In genomic region chr12:117227000-117227653, GRCh38 we compare ENCODE assay signal across 20 cellular contexts.
"Had no signal": no experiment of that assay in that cellular context is flagged by ENCODE, and none has a peak within 500 bp of the region (broad histone marks: within the 10 kb centered on the region; RNA-seq: fewer than 3 reads in every experiment).

No MANE protein-coding gene starts in this region.

- H3K4me3 ChIP-seq: adrenal gland had no signal

- ATAC-seq: PC-3 had no signal

- H3K4me1 ChIP-seq: adrenal gland had no signal

- H3K27me3 Mint-ChIP-seq: activated CD4-positive, alpha-beta T cell treated with anti-CD3 and anti-CD28 coated beads, Interleukin-2, amount 10 ng/mL, durations not matched to agents 7 days and 5 days had no signal

- H3K9me3 Mint-ChIP-seq: activated B cell treated with CpG ODN at 0.5 μM for 24 hours; activated CD4-positive, alpha-beta memory T cell treated with anti-CD3 and anti-CD28 coated beads for 36 hours; activated CD4-positive, alpha-beta T cell treated with anti-CD3 and anti-CD28 coated beads, Interleukin-2, amount 10 ng/mL, durations not matched to agents 7 days and 5 days; activated naive CD8-positive, alpha-beta T cell treated with anti-CD3 and anti-CD28 coated beads, Interleukin-2, amount 10 ng/mL, durations not matched to agents 7 days and 5 days; T-helper 1 cell treated with Interleukin-12 subunit alpha and Interleukin-12 subunit beta and Interleukin-4 antibody, amounts not matched to agents 30 μg/mL and 1 μg/mL, for 36 hours had no signal

- H3K9me3 ChIP-seq: adrenal gland had no signal

- H3K36me3 Mint-ChIP-seq: activated CD4-positive, alpha-beta memory T cell treated with anti-CD3 and anti-CD28 coated beads for 36 hours; activated naive CD8-positive, alpha-beta T cell treated with anti-CD3 and anti-CD28 coated beads, Interleukin-2, amount 10 ng/mL, durations not matched to agents 7 days and 5 days had no signal

- H3K4me3 Mint-ChIP-seq: activated B cell treated with CpG ODN at 0.5 μM for 24 hours; activated CD4-positive, alpha-beta memory T cell treated with anti-CD3 and anti-CD28 coated beads for 36 hours; activated CD4-positive, alpha-beta T cell treated with anti-CD3 and anti-CD28 coated beads, Interleukin-2, amount 10 ng/mL, durations not matched to agents 7 days and 5 days; activated naive CD8-positive, alpha-beta T cell treated with anti-CD3 and anti-CD28 coated beads, Interleukin-2, amount 10 ng/mL, durations not matched to agents 7 days and 5 days; T-helper 1 cell treated with Interleukin-12 subunit alpha and Interleukin-12 subunit beta and Interleukin-4 antibody, amounts not matched to agents 30 μg/mL and 1 μg/mL, for 36 hours had no signal

- DNase-seq: activated B cell treated with CpG ODN at 0.5 μM for 24 hours; activated CD4-positive, alpha-beta memory T cell treated with anti-CD3 and anti-CD28 coated beads for 36 hours; activated CD4-positive, alpha-beta T cell treated with anti-CD3 and anti-CD28 coated beads, Interleukin-2, amount 10 ng/mL, durations not matched to agents 7 days and 5 days; activated CD8-positive, alpha-beta memory T cell treated with anti-CD3 and anti-CD28 coated beads for 24 hours; activated naive CD4-positive, alpha-beta T cell treated with anti-CD3 and anti-CD28 coated beads, Interleukin-2, amount 50 U/mL, for 16 hours; activated naive CD8-positive, alpha-beta T cell treated with anti-CD3 and anti-CD28 coated beads, Interleukin-2, amount 10 ng/mL, durations not matched to agents 7 days and 5 days; adrenal gland; anterior cingulate cortex; cerebellar nuclear complex; KBM-7; NCI-H1092; NCI-H1417; NCI-H2029; NCI-H345; NCI-H510A; NCI-H526 treated with DMSO at 0.1 percent for 48 hours; NCI-H82; PC-3; SHP77 treated with DMSO at 0.1 percent for 48 hours had no signal

- H3K4me1 Mint-ChIP-seq: activated B cell treated with CpG ODN at 0.5 μM for 24 hours; activated CD4-positive, alpha-beta T cell treated with anti-CD3 and anti-CD28 coated beads, Interleukin-2, amount 10 ng/mL, durations not matched to agents 7 days and 5 days; activated naive CD8-positive, alpha-beta T cell treated with anti-CD3 and anti-CD28 coated beads, Interleukin-2, amount 10 ng/mL, durations not matched to agents 7 days and 5 days had no signal

- H3K27ac ChIP-seq: adrenal gland had no signal

- H3K36me3 ChIP-seq: adrenal gland had no signal

- H3K27ac Mint-ChIP-seq: activated B cell treated with CpG ODN at 0.5 μM for 24 hours; activated CD4-positive, alpha-beta memory T cell treated with anti-CD3 and anti-CD28 coated beads for 36 hours; activated CD4-positive, alpha-beta T cell treated with anti-CD3 and anti-CD28 coated beads, Interleukin-2, amount 10 ng/mL, durations not matched to agents 7 days and 5 days; activated naive CD8-positive, alpha-beta T cell treated with anti-CD3 and anti-CD28 coated beads, Interleukin-2, amount 10 ng/mL, durations not matched to agents 7 days and 5 days; T-helper 1 cell treated with Interleukin-12 subunit alpha and Interleukin-12 subunit beta and Interleukin-4 antibody, amounts not matched to agents 30 μg/mL and 1 μg/mL, for 36 hours had no signal
